In the genomic region with DNA sequence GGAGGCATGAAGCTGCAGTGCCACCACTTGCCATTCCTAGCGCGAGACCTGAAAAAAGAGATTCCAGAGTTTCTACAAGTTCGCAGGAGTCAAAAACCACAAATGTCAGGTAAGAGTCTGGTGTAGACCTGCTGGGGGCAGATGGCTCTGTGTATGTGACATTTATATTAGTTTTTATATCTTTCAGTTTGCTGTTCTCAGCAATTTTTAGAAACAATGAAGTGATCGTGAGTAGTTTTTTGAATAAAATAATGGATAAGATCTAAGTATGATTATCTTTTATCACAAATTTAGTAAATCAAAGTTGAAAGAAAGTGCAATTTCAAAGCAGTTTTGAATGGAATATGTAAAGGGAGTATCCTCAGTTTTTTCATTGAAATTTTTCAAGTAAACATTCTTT, we compare ENCODE assay signal across 28 cellular contexts.
"Had no signal": no experiment of that assay in that cellular context is flagged by ENCODE, and none has a peak within 500 bp of the region (broad histone marks: within the 10 kb centered on the region; RNA-seq: fewer than 3 reads in every experiment).

No MANE protein-coding gene starts in this region.

- H3K27ac ChIP-seq: colonic mucosa, coronary artery, dorsolateral prefrontal cortex, epithelial cell of prostate, esophagus muscularis mucosa, esophagus squamous epithelium, foreskin keratinocyte, gastrocnemius medialis, gastroesophageal sphincter, heart left ventricle, heart right ventricle had no signal

- FAIRE-seq: colon, endometrium, endothelial cell of umbilical vein, frontal cortex had no signal

- H3K4me3 ChIP-seq: colonic mucosa, coronary artery, dorsolateral prefrontal cortex, esophagus muscularis mucosa, esophagus squamous epithelium, gastrocnemius medialis, gastroesophageal sphincter, heart left ventricle, heart right ventricle had no signal

- ATAC-seq: effector memory CD8-positive, alpha-beta T cell; esophagus mucosa; foreskin keratinocyte; gastrocnemius medialis; gastroesophageal sphincter; heart left ventricle; heart right ventricle had no signal

- DNase-seq: colonic mucosa; cortex of kidney; dermis blood vessel endothelial cell; dorsolateral prefrontal cortex; effector CD4-positive, alpha-beta T cell; effector CD8-positive, alpha-beta T cell; effector memory CD4-positive, alpha-beta T cell; effector memory CD8-positive, alpha-beta T cell; endodermal cell; erythroblast; esophagus squamous epithelium; foreskin fibroblast; foreskin keratinocyte; foreskin melanocyte; gastrocnemius medialis; glutamatergic neuron; head of caudate nucleus; heart left ventricle; heart right ventricle had no signal

- H3K4me1 ChIP-seq: colonic mucosa, esophagus muscularis mucosa, esophagus squamous epithelium, foreskin keratinocyte, gastrocnemius medialis, gastroesophageal sphincter, heart left ventricle, heart right ventricle had no signal

- H3K27me3 ChIP-seq: colonic mucosa, dorsolateral prefrontal cortex, esophagus muscularis mucosa, esophagus squamous epithelium, foreskin keratinocyte, gastrocnemius medialis, gastroesophageal sphincter, heart left ventricle, heart right ventricle had no signal

- H3K9me3 ChIP-seq: colonic mucosa, esophagus muscularis mucosa, esophagus squamous epithelium, gastrocnemius medialis, gastroesophageal sphincter, heart left ventricle, heart right ventricle had no signal
